18 cellular contexts compared by ENCODE assay signal in the genomic region with DNA sequence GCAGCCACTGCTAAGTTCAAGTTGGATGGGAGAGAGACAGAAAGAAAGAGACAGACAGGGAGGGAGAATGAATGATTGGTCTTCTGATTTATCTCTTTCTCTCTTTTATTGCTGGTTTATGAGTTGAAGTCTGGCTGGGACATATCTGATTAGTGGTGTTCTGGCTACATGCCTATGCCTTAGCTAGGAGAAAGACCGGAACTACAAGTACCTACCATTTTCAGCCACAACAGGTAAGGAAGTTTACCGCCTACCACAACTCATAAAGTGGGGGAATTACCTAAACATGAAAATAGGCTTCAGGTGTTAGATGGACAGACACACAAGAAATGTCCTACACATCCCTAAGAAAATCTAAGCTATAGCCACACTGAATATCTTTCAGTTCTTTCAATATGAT. TPM values are rescaled to one million over a fixed set of nuclear protein-coding genes. Genes with fewer than 3 reads are reported as not detected.
DNase-seq lines count a peak whose midpoint lies in the region; ATAC-seq and TF ChIP-seq lines count a peak whose summit lies in the region.
"Had no signal": no experiment of that assay in that cellular context is flagged by ENCODE, and none has a peak within 500 bp of the region (broad histone marks: within the 10 kb centered on the region; RNA-seq: fewer than 3 reads in every experiment).

No MANE protein-coding gene starts in this region.

- H4K8ac ChIP-seq in trophoblast cell (ENCODE audit: low read depth, low read length): no peak overlapping the region

- peaks cover 9% of the 10 kb centered on the region for H3K9me2 ChIP-seq in GM23338 (ENCODE audit: insufficient read depth)

- ATAC-seq in GM23338: no peak
- ATAC-seq: GM12878, HCT116 had no signal

- H3K23ac ChIP-seq in trophoblast cell (ENCODE audit: low read length): no peak overlapping the region

- no CpG with 5 or more reads among the region's 2 CpGs for WGBS in trophoblast cell (ENCODE audit: extremely low coverage, insufficient coverage, insufficient read length)

- H4K91ac ChIP-seq in trophoblast cell (ENCODE audit: low read depth, low read length): no peak overlapping the region

- no peaks in the 10 kb centered on the region for H3K79me1 ChIP-seq in trophoblast cell (ENCODE audit: low read length)

- H3K27me3 ChIP-seq in GM23338 (ENCODE audit: insufficient read depth) (no peaks in the 10 kb centered on the region), trophoblast cell (ENCODE audit: insufficient read depth, low read length) (no peaks in the 10 kb centered on the region)

- H3K36me3 Mint-ChIP-seq in GM23338 (ENCODE audit: low read depth): peaks cover 35% of the 10 kb centered on the region
- no peaks in the 10 kb centered on the region for H3K36me3 Mint-ChIP-seq in CD14-positive monocyte
- H3K36me3 Mint-ChIP-seq: CD8-positive, alpha-beta memory T cell had no signal

- TF ChIP-seq CTCF in GM23338 (conservative IDR thresholded peaks at IDR 0.05; ENCODE audit: low read depth in 2 of 2) (no peak), LNCaP clone FGC (IDR thresholded peaks at IDR 0.05; ENCODE audit: control insufficient read depth, extremely low read depth, insufficient read depth) (no peak), CD14-positive monocyte (IDR thresholded peaks at IDR 0.05) (no peak)

- H3K4me3 ChIP-seq in GM23338: no peak overlapping the region
- no peak overlapping the region for H3K4me3 ChIP-seq in LNCaP clone FGC (ENCODE audit: low read depth, low read length)
- H3K4me3 ChIP-seq in trophoblast cell (ENCODE audit: low read depth, low read length): no peak overlapping the region
- H3K4me3 ChIP-seq: GM12878, GM23248 had no signal

- H3K14ac ChIP-seq in trophoblast cell (ENCODE audit: low read length): no peak overlapping the region

- intact Hi-C loops in CD14-positive monocyte (cut with micrococcal nuclease): no loop called here

- peak overlapping the region; percentile 40 for H3K9ac ChIP-seq in trophoblast cell (ENCODE audit: low read length)
- H3K9ac ChIP-seq: GM23248 had no signal

- H3K18ac ChIP-seq in trophoblast cell (ENCODE audit: low read length): no peak overlapping the region

- DNase-seq in GM23338 (ENCODE audit: low spot score) (no peak), LNCaP clone FGC (ENCODE audit: low read depth) (peak; percentile 73), trophoblast cell (no peak), mucosa of gallbladder (ENCODE audit: low spot score) (no peak), CD14-positive monocyte (ENCODE audit: low spot score) (no peak)
- no peak for DNase-seq in activated T-cell treated with anti-CD3 and anti-CD28 coated beads, Interleukin-2, amount 50 U/mL, for 1 hour
- DNase-seq: C1 segment of cervical spinal cord; CD4-positive, alpha-beta T cell; CD8-positive, alpha-beta memory T cell; DMS 273 treated with DMSO at 0.1 percent for 48 hours; DMS79; EL; GDM1; GM23248; H9; HFFc6 had no signal

- no peak overlapping the region for H2BK120ac ChIP-seq in trophoblast cell (ENCODE audit: insufficient read depth, low read length, poor library complexity)

- H2AFZ ChIP-seq in GM23338: peak overlapping the region; percentile 8; the same call in 1 of the 2 replicates
- H2AFZ ChIP-seq in trophoblast cell (ENCODE audit: insufficient read depth, low read length, poor library complexity): no peak overlapping the region
- H2AFZ ChIP-seq: GM23248 had no signal

- H3K4ac ChIP-seq in trophoblast cell (ENCODE audit: low read depth, low read length): no peak overlapping the region

- H2AK5ac ChIP-seq in trophoblast cell (ENCODE audit: low read length): no peak overlapping the region

- H2BK12ac ChIP-seq in trophoblast cell (ENCODE audit: low read length): no peak overlapping the region

- H3K9me3 ChIP-seq in trophoblast cell (ENCODE audit: insufficient read depth, low read depth, low read length): peaks cover 5% of the 10 kb centered on the region

- H3K4me2 ChIP-seq in GM23338 (no peak overlapping the region), trophoblast cell (ENCODE audit: low read length) (no peak overlapping the region)

- H3K36me3 ChIP-seq in GM23338 (ENCODE audit: insufficient read depth) (no peaks in the 10 kb centered on the region), trophoblast cell (ENCODE audit: control insufficient read depth in 1 of 2, insufficient read depth in 2 of 2, low read length in 2 of 2) (no peaks in the 10 kb centered on the region)

- H3K27ac Mint-ChIP-seq in GM23338: no peak overlapping the region; the same call in 1 of the 2 replicates
- no peak overlapping the region for H3K27ac Mint-ChIP-seq in CD14-positive monocyte
- H3K27ac Mint-ChIP-seq: CD4-positive, alpha-beta T cell; CD8-positive, alpha-beta memory T cell; H9; HFFc6 had no signal

- no peaks in the 10 kb centered on the region for H4K20me1 ChIP-seq in GM23338 (replicated peaks; ENCODE audit: insufficient read depth)

- peaks cover 29% of the 10 kb centered on the region for H3K9me3 Mint-ChIP-seq in GM23338
- H3K9me3 Mint-ChIP-seq in CD14-positive monocyte: peaks cover 0 to 14% (median 9%) of the 10 kb centered on the region in 7 donors

- H3K4me1 Mint-ChIP-seq in GM23338 (peaks cover 21% of the 10 kb centered on the region), CD14-positive monocyte (no peaks in the 10 kb centered on the region)
- H3K4me1 Mint-ChIP-seq: CD8-positive, alpha-beta memory T cell had no signal

- H3K4me1 ChIP-seq in GM23338 (ENCODE audit: insufficient read depth): peaks cover 19% of the 10 kb centered on the region
- no peaks in the 10 kb centered on the region for H3K4me1 ChIP-seq in trophoblast cell (ENCODE audit: control insufficient read depth in 1 of 2, insufficient read depth in 2 of 2, low read length in 2 of 2)

- H3K79me2 ChIP-seq in GM23338 (replicated peaks; ENCODE audit: insufficient read depth) (no peaks in the 10 kb centered on the region), trophoblast cell (ENCODE audit: control insufficient read depth, insufficient read depth, low read length, poor library complexity) (no peaks in the 10 kb centered on the region)

- no peak overlapping the region for H4K12ac ChIP-seq in trophoblast cell (ENCODE audit: low read depth, low read length)

- no peaks in the 10 kb centered on the region for H3F3A ChIP-seq in GM23338 (replicated peaks; ENCODE audit: low read depth)

- H3K27me3 Mint-ChIP-seq in GM23338 (ENCODE audit: insufficient read depth, low read depth, poor library complexity): no peaks in the 10 kb centered on the region
- no peaks in the 10 kb centered on the region for H3K27me3 Mint-ChIP-seq in CD14-positive monocyte (ENCODE audit: low read depth in 3 of 3)
- H3K27me3 Mint-ChIP-seq: CD4-positive, alpha-beta T cell; CD8-positive, alpha-beta memory T cell had no signal

- H3K4me3 Mint-ChIP-seq in GM23338: no peak overlapping the region
- no peak overlapping the region for H3K4me3 Mint-ChIP-seq in CD14-positive monocyte
- H3K4me3 Mint-ChIP-seq: CD4-positive, alpha-beta T cell; CD8-positive, alpha-beta memory T cell; H9; HFFc6 had no signal

- no peak overlapping the region for H2BK5ac ChIP-seq in trophoblast cell (ENCODE audit: low read depth, low read length, poor library complexity)

- no peak overlapping the region for H3K27ac ChIP-seq in GM23338 (ENCODE audit: low read depth)
- H3K27ac ChIP-seq in trophoblast cell (ENCODE audit: low read depth, low read length): no peak overlapping the region
- H3K27ac ChIP-seq: GM23248 had no signal

TF ChIP-seq in GM23338, 12 proteins besides CTCF, POLR2A, EP300 and RAD21:
- no peak for TF ChIP-seq EZH2 (IDR thresholded peaks at IDR 0.05; ENCODE audit: low read depth, unreplicated experiment)

RNA-seq across cellular contexts. Expression of a gene that starts 36.6 kb away (rescaled TPM):
- 28.6 and 30.7 TPM in 2 replicates for total RNA-seq in GM23338 (2014; rRNA removed; shearing (Covaris generic))
- polyA plus RNA-seq in GM23338 (2016; fragmentation: Nextera tagmentation; extraction: Ambion mirVana) (5.5 and 6.4 TPM in 2 replicates), CD14-positive monocyte (not detected)
- polyA plus RNA-seq in trophoblast cell (2013): 22.2 and 22.9 TPM in 2 replicates
- 24.0 TPM for total RNA-seq in mucosa of gallbladder
- total RNA-seq: CD4-positive, alpha-beta T cell; CD8-positive, alpha-beta memory T cell; GM12878 had no signal
- polyA plus RNA-seq: CD8-positive, alpha-beta memory T cell had no signal
